Comparison of ENCODE assay signal across 28 cellular contexts in genomic region chr9:105978336-105978735, GRCh38.
DNase-seq lines count a peak whose midpoint lies in the region; ATAC-seq and TF ChIP-seq lines count a peak whose summit lies in the region.
"Had no signal": no experiment of that assay in that cellular context is flagged by ENCODE, and none has a peak within 500 bp of the region (broad histone marks: within the 10 kb centered on the region; RNA-seq: fewer than 3 reads in every experiment).

No MANE protein-coding gene starts in this region.

- H3K79me2 ChIP-seq in GM23338 (replicated peaks; ENCODE audit: insufficient read depth) (no peaks in the 10 kb centered on the region), mammary epithelial cell (ENCODE audit: insufficient read depth, low read length) (no peaks in the 10 kb centered on the region)

- no peak for TF ChIP-seq CTCF in GM23338 (conservative IDR thresholded peaks at IDR 0.05; ENCODE audit: low read depth in 2 of 2)
- no peak for TF ChIP-seq CTCF in mammary epithelial cell (conservative IDR thresholded peaks at IDR 0.05 in 1 of 2, IDR thresholded peaks at IDR 0.05 in 1 of 2; ENCODE audit: extremely low read depth in 1 of 2, insufficient read depth in 1 of 2, low read depth in 1 of 2, low read length in 2 of 2)

- in situ Hi-C loops in mammary epithelial cell (cut with MboI; ENCODE audit: low sequenced_read_pairs in 2 of 2): no loop called here

- H3K36me3 Mint-ChIP-seq in GM23338 (ENCODE audit: low read depth): no peaks in the 10 kb centered on the region

- no TSS peak for BruUV-seq in mammary epithelial cell (replicated peaks; lab: Mats Ljungman, UMichigan)

- no peak overlapping the region for H3K9ac ChIP-seq in mammary epithelial cell (ENCODE audit: insufficient read depth, low read length)

- 20% methylated on average over 7 of the region's 7 CpGs for WGBS in mammary epithelial cell (ENCODE audit: low coverage, missing lambda C conversion rate)

- H4K20me1 ChIP-seq in GM23338 (replicated peaks; ENCODE audit: insufficient read depth): no peaks in the 10 kb centered on the region
- no peaks in the 10 kb centered on the region for H4K20me1 ChIP-seq in mammary epithelial cell (ENCODE audit: insufficient read depth, low read length)

- H3K9me2 ChIP-seq in GM23338 (ENCODE audit: insufficient read depth): peaks cover 3% of the 10 kb centered on the region; the same call in 1 of the 2 replicates

- H3K27me3 ChIP-seq in GM23338 (ENCODE audit: insufficient read depth) (peaks cover 17% of the 10 kb centered on the region), mammary epithelial cell (ENCODE audit: insufficient read depth, low read length) (no peaks in the 10 kb centered on the region)
- H3K27me3 ChIP-seq: neutrophil, sigmoid colon had no signal

- dilution Hi-C loops in mammary epithelial cell (cut with HindIII; ENCODE audit: low sequenced_read_pairs): no loop called here

- no peaks in the 10 kb centered on the region for H3K36me3 ChIP-seq in GM23338 (ENCODE audit: insufficient read depth)
- H3K36me3 ChIP-seq in mammary epithelial cell (ENCODE audit: insufficient read depth, low read length): no peaks in the 10 kb centered on the region
- H3K36me3 ChIP-seq: lower lobe of right lung, neutrophil, prostate gland, sigmoid colon, thoracic aorta had no signal

- H3K4me2 ChIP-seq in GM23338: no peak overlapping the region
- no peak overlapping the region for H3K4me2 ChIP-seq in mammary epithelial cell (ENCODE audit: insufficient read depth, low read depth, low read length)

- H3K27ac ChIP-seq in GM23338 (ENCODE audit: low read depth) (no peak overlapping the region), mammary epithelial cell (ENCODE audit: insufficient read depth, low read depth, low read length) (no peak overlapping the region)
- H3K27ac ChIP-seq: epithelial cell of prostate, lower lobe of right lung, neutrophil, prostate gland, RWPE1, sigmoid colon, thoracic aorta had no signal

- H3K4me1 Mint-ChIP-seq in GM23338: peaks cover 23% of the 10 kb centered on the region

- no peaks in the 10 kb centered on the region for H3F3A ChIP-seq in GM23338 (replicated peaks; ENCODE audit: low read depth)

- H3K9me3 ChIP-seq in mammary epithelial cell (replicated peaks; ENCODE audit: insufficient read depth, low read length): no peaks in the 10 kb centered on the region
- H3K9me3 ChIP-seq: lower lobe of right lung, neutrophil, prostate gland, sigmoid colon, thoracic aorta had no signal

- peaks cover 11% of the 10 kb centered on the region; the same call in 1 of the 2 replicates for H3K4me1 ChIP-seq in GM23338 (ENCODE audit: insufficient read depth)
- no peaks in the 10 kb centered on the region for H3K4me1 ChIP-seq in mammary epithelial cell (ENCODE audit: insufficient read depth, low read length)
- H3K4me1 ChIP-seq: lower lobe of right lung, prostate gland, sigmoid colon had no signal

- no peak; the same call in 2 of the 3 replicates for ATAC-seq in GM23338
- ATAC-seq: GM12878, HepG2, lower lobe of right lung had no signal

- no peak overlapping the region for H3K4me3 Mint-ChIP-seq in GM23338
- H3K4me3 Mint-ChIP-seq: activated T-cell treated with anti-CD3 and anti-CD28 coated beads, Interleukin-2, amount 50 U/mL, for 24 hours; CD4-positive, alpha-beta T cell; T-helper 2 cell treated with Interferon-gamma antibody and Interleukin-4, amounts not matched to agents 5 μg/mL and 100 μg/mL, for 36 hours had no signal

- H3K4me3 ChIP-seq in GM23338 (no peak overlapping the region), mammary epithelial cell (replicated peaks in 1 of 3; ENCODE audit: insufficient read depth in 1 of 3, low read depth in 2 of 3, low read length in 3 of 3) (no peak overlapping the region)
- H3K4me3 ChIP-seq: GM12878, lower lobe of right lung, prostate gland, sigmoid colon, thoracic aorta had no signal

- intact Hi-C loops in mammary epithelial cell (cut with micrococcal nuclease): no loop called here

- H3K27ac Mint-ChIP-seq in GM23338: no peak overlapping the region
- H3K27ac Mint-ChIP-seq: activated T-cell treated with anti-CD3 and anti-CD28 coated beads, Interleukin-2, amount 50 U/mL, for 24 hours; CD4-positive, alpha-beta T cell; T-helper 2 cell treated with Interferon-gamma antibody and Interleukin-4, amounts not matched to agents 5 μg/mL and 100 μg/mL, for 36 hours had no signal

- CTCF ChIA-PET in mammary epithelial cell (lab: Charles Lee; ENCODE audit: low non-redundant PET): no interaction called here

- no peaks in the 10 kb centered on the region for H3K9me3 Mint-ChIP-seq in GM23338
- H3K9me3 Mint-ChIP-seq: activated T-cell treated with anti-CD3 and anti-CD28 coated beads, Interleukin-2, amount 50 U/mL, for 24 hours; CD4-positive, alpha-beta T cell; T-helper 2 cell treated with Interferon-gamma antibody and Interleukin-4, amounts not matched to agents 5 μg/mL and 100 μg/mL, for 36 hours had no signal

- H3K27me3 Mint-ChIP-seq in GM23338 (ENCODE audit: insufficient read depth, low read depth, poor library complexity): no peaks in the 10 kb centered on the region
- H3K27me3 Mint-ChIP-seq: activated T-cell treated with anti-CD3 and anti-CD28 coated beads, Interleukin-2, amount 50 U/mL, for 24 hours; CD4-positive, alpha-beta T cell had no signal

- no peak for DNase-seq in GM23338 (ENCODE audit: low spot score)
- no peak for DNase-seq in mammary epithelial cell
- DNase-seq in inferior parietal cortex (ENCODE audit: extremely low spot score): peak; percentile 52
- peak; percentile 94 for DNase-seq in pons (ENCODE audit: low spot score)
- DNase-seq in NCI-H1417 (lab: John Stamatoyannopoulos, UW): no peak
- DNase-seq in activated CD4-positive, alpha-beta T cell treated with anti-CD3 and anti-CD28 coated beads, Interleukin-2, amount 50 U/mL, for 48 hours: no peak
- DNase-seq in NCI-H1105 (lab: John Stamatoyannopoulos, UW): no peak
- no peak for DNase-seq in NCI-H2081 (lab: John Stamatoyannopoulos, UW)
- DNase-seq: activated CD4-positive, alpha-beta T cell treated with anti-CD3 and anti-CD28 coated beads for 4 hours; activated gamma-delta T cell treated with Interleukin-2 at 50 U/mL for 16 hours; activated T-cell treated with anti-CD3 and anti-CD28 coated beads, Interleukin-2, amount 50 U/mL, for 24 hours; CD4-positive, alpha-beta T cell; Kasumi-1; kidney glomerular epithelial cell; lower lobe of right lung; MV-4-11; NCI-H226; NCI-H82; sigmoid colon; stimulated activated naive CD4-positive, alpha-beta T cell had no signal

- H2AFZ ChIP-seq in GM23338 (peak overlapping the region; percentile 58), mammary epithelial cell (ENCODE audit: low read depth, low read length) (peak overlapping the region; percentile 25)

TF ChIP-seq in GM23338, 12 proteins besides CTCF, POLR2A, EP300 and RAD21:
- TF ChIP-seq ZNF114 (CRISPR knock-in tag; IDR thresholded peaks at IDR 0.05): no peak

Comparison
In these comparisons a context has a peak if more than half of its experiments do, and no peak if none do; other contexts are left out.
1. DNase-seq: peak in inferior parietal cortex (single experiment) and pons (single experiment); none in GM23338 (single experiment), mammary epithelial cell (single experiment), NCI-H1417 (0 of 3), activated CD4-positive, alpha-beta T cell treated with anti-CD3 and anti-CD28 coated beads, Interleukin-2, amount 50 U/mL, for 48 hours (0 of 2), NCI-H1105 (single experiment) and NCI-H2081 (0 of 2).